9 cellular contexts compared by ENCODE assay signal in genomic region chr17:8698142-8699050, GRCh38. TPM values are rescaled to one million over a fixed set of nuclear protein-coding genes. Genes with fewer than 3 reads are reported as not detected.
A peak's percentile ranks its signal among the peaks of the same experiment; 100 is the strongest.
DNase-seq lines count a peak whose midpoint lies in the region; ATAC-seq and TF ChIP-seq lines count a peak whose summit lies in the region.
"Had no signal": no experiment of that assay in that cellular context is flagged by ENCODE, and none has a peak within 500 bp of the region (broad histone marks: within the 10 kb centered on the region; RNA-seq: fewer than 3 reads in every experiment).

No MANE protein-coding gene starts in this region.

- no peak for TF ChIP-seq POLR2A in transverse colon (IDR thresholded peaks at IDR 0.05)

- intact Hi-C loops in colonic mucosa (cut with DNase I) (no loop called here), transverse colon (cut with DNase I; ENCODE audit: low total_unique reads) (no loop called here)

- H3K27me3 ChIP-seq in colonic mucosa (no peaks in the 10 kb centered on the region), lung (ENCODE audit: control insufficient read depth, insufficient read depth) (no peaks in the 10 kb centered on the region), transverse colon (peaks cover 5% of the 10 kb centered on the region)

- no peaks in the 10 kb centered on the region for H3K9me3 ChIP-seq in colonic mucosa
- peaks cover 0 to 5% of the 10 kb centered on the region in 2 donors for H3K9me3 ChIP-seq in lung (ENCODE audit: control insufficient read depth in 2 of 2, insufficient read depth in 1 of 2, low read length in 1 of 2)
- no peaks in the 10 kb centered on the region for H3K9me3 ChIP-seq in transverse colon

- H3K4me3 Mint-ChIP-seq in T-helper 2 cell treated with Interferon-gamma antibody and Interleukin-4, amounts not matched to agents 5 μg/mL and 100 μg/mL, for 36 hours: peak overlapping the region; percentile 33
- H3K4me3 Mint-ChIP-seq in activated naive CD4-positive, alpha-beta T cell treated with anti-CD3 and anti-CD28 coated beads, Interleukin-2, amount 10 ng/mL, durations not matched to agents 7 days and 5 days: no peak overlapping the region

- in situ Hi-C loops in transverse colon (cut with MboI; ENCODE audit: low pct_ligation_motif_present in 1 of 4, low pct_unique_long_range_greater_than_20kb in 1 of 4, low sequenced_read_pairs in 3 of 4): no loop called here

- no peak for DNase-seq in T-helper 2 cell treated with Interferon-gamma antibody and Interleukin-4, amounts not matched to agents 5 μg/mL and 100 μg/mL, for 36 hours (ENCODE audit: low spot score)
- DNase-seq in T-helper 2 cell: no peak
- peak; percentile 32 for DNase-seq in colonic mucosa
- DNase-seq in lung (ENCODE audit: low spot score): peak; percentile 38
- peak; percentile 15 for DNase-seq in transverse colon
- no peak for DNase-seq in activated naive CD4-positive, alpha-beta T cell treated with anti-CD3 and anti-CD28 coated beads, Interleukin-2, amount 10 ng/mL, durations not matched to agents 7 days and 5 days

- H3K36me3 ChIP-seq in colonic mucosa (no peaks in the 10 kb centered on the region), lung (ENCODE audit: control insufficient read depth in 2 of 2, insufficient read depth in 2 of 2, low read length in 2 of 2) (no peaks in the 10 kb centered on the region), transverse colon (no peaks in the 10 kb centered on the region)

- H3K27ac Mint-ChIP-seq in T-helper 2 cell treated with Interferon-gamma antibody and Interleukin-4, amounts not matched to agents 5 μg/mL and 100 μg/mL, for 36 hours: peak overlapping the region; percentile 33
- no peak overlapping the region for H3K27ac Mint-ChIP-seq in activated naive CD4-positive, alpha-beta T cell treated with anti-CD3 and anti-CD28 coated beads, Interleukin-2, amount 10 ng/mL, durations not matched to agents 7 days and 5 days

- H3K4me1 Mint-ChIP-seq in T-helper 2 cell treated with Interferon-gamma antibody and Interleukin-4, amounts not matched to agents 5 μg/mL and 100 μg/mL, for 36 hours (ENCODE audit: low read depth): peaks cover 2% of the 10 kb centered on the region
- no peaks in the 10 kb centered on the region for H3K4me1 Mint-ChIP-seq in activated naive CD4-positive, alpha-beta T cell treated with anti-CD3 and anti-CD28 coated beads, Interleukin-2, amount 10 ng/mL, durations not matched to agents 7 days and 5 days

- CTCF ChIA-PET in activated naive CD4-positive, alpha-beta T cell treated with anti-CD3 and anti-CD28 coated beads, Interleukin-2, amount 10 ng/mL, durations not matched to agents 7 days and 5 days (lab: Charles Lee): no interaction called here

- ATAC-seq in lung (ENCODE audit: insufficient read depth, low FRiP score) (no peak), HG03432 (IDR thresholded peaks at IDR 0.05; ENCODE audit: unreplicated experiment) (no peak), HG02763 (IDR thresholded peaks at IDR 0.05; ENCODE audit: unreplicated experiment) (no peak)

- no peaks in the 10 kb centered on the region for H3K9me3 Mint-ChIP-seq in T-helper 2 cell treated with Interferon-gamma antibody and Interleukin-4, amounts not matched to agents 5 μg/mL and 100 μg/mL, for 36 hours
- H3K9me3 Mint-ChIP-seq in activated naive CD4-positive, alpha-beta T cell treated with anti-CD3 and anti-CD28 coated beads, Interleukin-2, amount 10 ng/mL, durations not matched to agents 7 days and 5 days: no peaks in the 10 kb centered on the region

- H3K9ac ChIP-seq in colonic mucosa (ENCODE audit: low read depth in 2 of 2, low read length in 2 of 2): peak overlapping the region in 1 of 2 donors; percentile 26

- no peak for TF ChIP-seq EP300 in transverse colon (IDR thresholded peaks at IDR 0.05; ENCODE audit: low read depth)

- no peak for TF ChIP-seq CTCF in colonic mucosa (IDR thresholded peaks at IDR 0.05)
- no peak for TF ChIP-seq CTCF in lung (IDR thresholded peaks at IDR 0.05; ENCODE audit: control extremely low read depth, extremely low read depth)
- no peak for TF ChIP-seq CTCF in transverse colon (IDR thresholded peaks at IDR 0.05)

- peaks cover 4% of the 10 kb centered on the region for H3K27me3 Mint-ChIP-seq in T-helper 2 cell treated with Interferon-gamma antibody and Interleukin-4, amounts not matched to agents 5 μg/mL and 100 μg/mL, for 36 hours (ENCODE audit: low read depth)
- peaks cover 21% of the 10 kb centered on the region for H3K27me3 Mint-ChIP-seq in activated naive CD4-positive, alpha-beta T cell treated with anti-CD3 and anti-CD28 coated beads, Interleukin-2, amount 10 ng/mL, durations not matched to agents 7 days and 5 days

- H3K4me1 ChIP-seq in colonic mucosa (no peaks in the 10 kb centered on the region), lung (ENCODE audit: control insufficient read depth in 2 of 2, insufficient read depth in 2 of 2, low read length in 2 of 2) (no peaks in the 10 kb centered on the region), transverse colon (peaks cover 0 to 5% (median 4%) of the 10 kb centered on the region in 4 donors)

- WGBS in lung, 2 donors: 36 to 56% methylated on average over 29 of the region's 29 CpGs
- 49 to 81% methylated on average over 9 to 29 of the region's 29 CpGs for WGBS in transverse colon (ENCODE audit: low coverage in 1 of 2), 2 donors

- H3K4me3 ChIP-seq in colonic mucosa (no peak overlapping the region), lung (no peak overlapping the region), transverse colon (peak overlapping the region in 1 of 4 donors; percentile 24)

- no peaks in the 10 kb centered on the region for H3K36me3 Mint-ChIP-seq in T-helper 2 cell treated with Interferon-gamma antibody and Interleukin-4, amounts not matched to agents 5 μg/mL and 100 μg/mL, for 36 hours (ENCODE audit: low read depth)
- no peaks in the 10 kb centered on the region for H3K36me3 Mint-ChIP-seq in activated naive CD4-positive, alpha-beta T cell treated with anti-CD3 and anti-CD28 coated beads, Interleukin-2, amount 10 ng/mL, durations not matched to agents 7 days and 5 days

- H3K27ac ChIP-seq in colonic mucosa (no peak overlapping the region), lung (ENCODE audit: low read depth in 1 of 2, low read length in 1 of 2) (peak overlapping the region in 1 of 2 donors; percentile 28), transverse colon (peak overlapping the region; percentile 16 to 52 (median 16))

RNA-seq across cellular contexts. Expression of gene CCDC42, which starts 46.2 kb away (rescaled TPM):
- total RNA-seq in colonic mucosa: not detected
- under 1 TPM in 1 of 2 donors, not detected in 1; 0.15 TPM for total RNA-seq in lung
- under 1 TPM in 1 of 2 donors, not detected in 1; 0.05 TPM for polyA plus RNA-seq in lung
- not detected for total RNA-seq in transverse colon
- total RNA-seq: glomerular endothelial cell had no signal

RNA-seq across cellular contexts. Expression of gene SPDYE4, which starts 60.0 kb away (rescaled TPM):
- total RNA-seq in colonic mucosa: not detected
- total RNA-seq in lung: not detected
- polyA plus RNA-seq in lung: not detected
- not detected for total RNA-seq in transverse colon
- total RNA-seq: glomerular endothelial cell had no signal

Comparison
In these comparisons a context has a peak if more than half of its experiments do, and no peak if none do; other contexts are left out.
1. DNase-seq: peak in colonic mucosa (single experiment), lung (single experiment) and transverse colon (single experiment); none in T-helper 2 cell treated with Interferon-gamma antibody and Interleukin-4, amounts not matched to agents 5 μg/mL and 100 μg/mL, for 36 hours (single experiment), T-helper 2 cell (0 of 5) and activated naive CD4-positive, alpha-beta T cell treated with anti-CD3 and anti-CD28 coated beads, Interleukin-2, amount 10 ng/mL, durations not matched to agents 7 days and 5 days (single experiment).